Comparison of ENCODE assay signal across 29 cellular contexts in the genomic region with DNA sequence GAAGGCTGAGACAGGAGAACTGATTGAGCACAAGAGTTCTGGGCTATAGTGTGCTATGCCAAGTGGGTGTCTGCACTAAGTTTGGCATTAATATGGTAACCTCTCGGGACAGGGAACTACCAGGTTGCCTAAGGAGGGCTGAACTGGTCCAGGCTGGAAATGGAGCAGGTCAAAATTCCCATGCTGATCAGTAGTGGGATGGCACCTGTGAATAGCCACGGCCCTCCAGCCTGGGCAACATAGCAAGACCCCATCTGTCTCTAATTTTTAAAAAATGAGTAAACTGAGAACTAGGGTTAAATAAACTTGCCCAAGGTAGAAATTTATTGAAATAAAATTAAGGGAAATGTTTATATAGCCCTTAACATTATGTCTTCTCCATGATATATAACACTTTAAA.
"Had no signal": no experiment of that assay in that cellular context is flagged by ENCODE, and none has a peak within 500 bp of the region (broad histone marks: within the 10 kb centered on the region; RNA-seq: fewer than 3 reads in every experiment).

No MANE protein-coding gene starts in this region.

- H3K4me3 ChIP-seq: colonic mucosa, coronary artery, dorsolateral prefrontal cortex, esophagus muscularis mucosa, esophagus squamous epithelium, gastrocnemius medialis, gastroesophageal sphincter, heart left ventricle, heart right ventricle had no signal

- H3K9me3 Mint-ChIP-seq: dendritic cell treated with granulocyte-macrophage colony-stimulating factor and Interleukin-4, amounts not matched to agents 40 ng/mL and 50 ng/mL, for 4 days; effector memory CD8-positive, alpha-beta T cell; endodermal cell had no signal

- H3K27me3 ChIP-seq: colonic mucosa, dorsolateral prefrontal cortex, esophagus muscularis mucosa, foreskin keratinocyte, gastrocnemius medialis, gastroesophageal sphincter, heart left ventricle, heart right ventricle had no signal

- H3K27ac ChIP-seq: colonic mucosa, coronary artery, dorsolateral prefrontal cortex, epithelial cell of prostate, esophagus muscularis mucosa, esophagus squamous epithelium, foreskin keratinocyte, gastrocnemius medialis, gastroesophageal sphincter, heart left ventricle, heart right ventricle had no signal

- H3K9me3 ChIP-seq: colonic mucosa, esophagus muscularis mucosa, esophagus squamous epithelium, gastrocnemius medialis, gastroesophageal sphincter, heart left ventricle, heart right ventricle had no signal

- ATAC-seq: effector memory CD8-positive, alpha-beta T cell; esophagus mucosa; foreskin keratinocyte; gastrocnemius medialis; gastroesophageal sphincter; heart left ventricle; heart right ventricle had no signal

- H3K36me3 ChIP-seq: colonic mucosa, esophagus muscularis mucosa, esophagus squamous epithelium, gastrocnemius medialis, gastroesophageal sphincter, heart left ventricle, heart right ventricle had no signal

- H3K4me3 Mint-ChIP-seq: dendritic cell treated with granulocyte-macrophage colony-stimulating factor and Interleukin-4, amounts not matched to agents 40 ng/mL and 50 ng/mL, for 4 days; effector memory CD8-positive, alpha-beta T cell; endodermal cell had no signal

- H3K4me1 ChIP-seq: colonic mucosa, esophagus muscularis mucosa, esophagus squamous epithelium, foreskin keratinocyte, gastrocnemius medialis, gastroesophageal sphincter, heart left ventricle, heart right ventricle had no signal

- H3K4me1 Mint-ChIP-seq: endodermal cell had no signal

- FAIRE-seq: colon, endometrium, endothelial cell of umbilical vein, frontal cortex had no signal

- DNase-seq: colonic mucosa; cortex of kidney; dermis blood vessel endothelial cell; dorsolateral prefrontal cortex; effector CD4-positive, alpha-beta T cell; effector CD8-positive, alpha-beta T cell; effector memory CD4-positive, alpha-beta T cell; effector memory CD8-positive, alpha-beta T cell; endodermal cell; erythroblast; esophagus squamous epithelium; foreskin fibroblast; foreskin keratinocyte; foreskin melanocyte; gastrocnemius medialis; glutamatergic neuron; head of caudate nucleus; heart left ventricle; heart right ventricle had no signal

- H3K27ac Mint-ChIP-seq: dendritic cell treated with granulocyte-macrophage colony-stimulating factor and Interleukin-4, amounts not matched to agents 40 ng/mL and 50 ng/mL, for 4 days; effector memory CD8-positive, alpha-beta T cell; endodermal cell had no signal
